In genomic region chr9:107504585-107505455, GRCh38 we compare ENCODE assay signal across 9 cellular contexts. TPM values are rescaled to one million over a fixed set of nuclear protein-coding genes. Genes with fewer than 3 reads are reported as not detected.
DNase-seq lines count a peak whose midpoint lies in the region; ATAC-seq, FAIRE-seq and TF ChIP-seq lines count a peak whose summit lies in the region.
"Had no signal": no experiment of that assay in that cellular context is flagged by ENCODE, and none has a peak within 500 bp of the region (broad histone marks: within the 10 kb centered on the region; RNA-seq: fewer than 3 reads in every experiment).

No MANE protein-coding gene starts in this region.

- ATAC-seq in K562 (no peak), T-cell (replicated peaks in 1 of 4) (no peak)

- H3K79me2 ChIP-seq in K562 (ENCODE audit: control insufficient read depth, insufficient read depth, low read length): no peaks in the 10 kb centered on the region

- no peaks in the 10 kb centered on the region for H3K9me1 ChIP-seq in K562 (ENCODE audit: control insufficient read depth, insufficient read depth, low read length)

- H3K4me1 ChIP-seq in K562 (replicated peaks in 1 of 2; ENCODE audit: control insufficient read depth in 2 of 2, insufficient read depth in 2 of 2, low read length in 2 of 2): no peaks in the 10 kb centered on the region

- no peak for TF ChIP-seq RAD21 in K562 (CRISPR knock-in tag; conservative IDR thresholded peaks at IDR 0.05 in 1 of 2, IDR thresholded peaks at IDR 0.05 in 1 of 2)

- H3K36me3 Mint-ChIP-seq in T-cell: no peaks in the 10 kb centered on the region
- H3K36me3 Mint-ChIP-seq in activated CD4-positive, alpha-beta memory T cell treated with anti-CD3 and anti-CD28 coated beads, Interleukin-2, amount 10 ng/mL, durations not matched to agents 7 days and 5 days (ENCODE audit: low read depth): no peaks in the 10 kb centered on the region

- H3K4me3 Mint-ChIP-seq in T-cell: no peak overlapping the region
- no peak overlapping the region for H3K4me3 Mint-ChIP-seq in activated CD4-positive, alpha-beta memory T cell treated with anti-CD3 and anti-CD28 coated beads, Interleukin-2, amount 10 ng/mL, durations not matched to agents 7 days and 5 days

- no peaks in the 10 kb centered on the region for H3K4me1 Mint-ChIP-seq in T-cell
- no peaks in the 10 kb centered on the region for H3K4me1 Mint-ChIP-seq in activated CD4-positive, alpha-beta memory T cell treated with anti-CD3 and anti-CD28 coated beads, Interleukin-2, amount 10 ng/mL, durations not matched to agents 7 days and 5 days

- no peak overlapping the region for H3K4me3 ChIP-seq in K562

- no peaks in the 10 kb centered on the region for H4K20me1 ChIP-seq in K562 (replicated peaks; ENCODE audit: control insufficient read depth, insufficient read depth, low read length)

- no peak overlapping the region for H3K4me2 ChIP-seq in K562 (ENCODE audit: insufficient read depth, low read length)

- no peak overlapping the region for H3K27ac Mint-ChIP-seq in T-cell
- no peak overlapping the region for H3K27ac Mint-ChIP-seq in activated CD4-positive, alpha-beta memory T cell treated with anti-CD3 and anti-CD28 coated beads, Interleukin-2, amount 10 ng/mL, durations not matched to agents 7 days and 5 days

- no peaks in the 10 kb centered on the region for H3K36me3 ChIP-seq in K562 (ENCODE audit: control insufficient read depth, insufficient read depth, low read length)

- TF ChIP-seq EP300 in K562 (IDR thresholded peaks at IDR 0.05; ENCODE audit: low read length): no peak

- H3K27me3 Mint-ChIP-seq in T-cell: peaks cover 3 to 11% of the 10 kb centered on the region in 2 donors
- H3K27me3 Mint-ChIP-seq in activated CD4-positive, alpha-beta memory T cell treated with anti-CD3 and anti-CD28 coated beads, Interleukin-2, amount 10 ng/mL, durations not matched to agents 7 days and 5 days: no peaks in the 10 kb centered on the region

- in situ Hi-C loops in K562 (cut with MboI): no loop called here

- WGBS in K562 (ENCODE audit: insufficient coverage, low coverage, missing lambda C conversion rate): 0% methylated on average over 7 of the region's 7 CpGs

- no peaks in the 10 kb centered on the region; the same call in 1 of the 2 replicates for H3K9me3 ChIP-seq in K562 (replicated peaks; ENCODE audit: control insufficient read depth, insufficient read depth, low read depth, low read length)

- CTCF ChIA-PET in K562 (lab: Yijun Ruan, JAX; ENCODE audit: low intra/inter-chr PET ratio) (no interaction called here), T-cell (lab: Charles Lee) (no interaction called here)
- CTCF ChIA-PET in activated CD4-positive, alpha-beta memory T cell treated with anti-CD3 and anti-CD28 coated beads, Interleukin-2, amount 10 ng/mL, durations not matched to agents 7 days and 5 days (lab: Charles Lee): no interaction called here

- BruUV-seq in K562 (replicated peaks; lab: Mats Ljungman, UMichigan): no TSS peak

- no peak overlapping the region for H2AFZ ChIP-seq in K562 (ENCODE audit: low read depth, low read length)

- no peak for FAIRE-seq in K562 (lab: Jason Lieb, UNC)

- TF ChIP-seq CTCF in K562 (IDR thresholded peaks at IDR 0.05 in 2 of 3, conservative IDR thresholded peaks at IDR 0.05 in 1 of 3; ENCODE audit: insufficient read depth in 2 of 3, low read depth in 1 of 3, low read length in 3 of 3): no peak

- H3K9me3 Mint-ChIP-seq in T-cell: peaks cover 0 to 4% (median 0%) of the 10 kb centered on the region in 3 donors
- H3K9me3 Mint-ChIP-seq in activated CD4-positive, alpha-beta memory T cell treated with anti-CD3 and anti-CD28 coated beads, Interleukin-2, amount 10 ng/mL, durations not matched to agents 7 days and 5 days: no peaks in the 10 kb centered on the region

- TF ChIP-seq POLR2A in K562 (conservative IDR thresholded peaks at IDR 0.05): no peak

- POLR2A ChIA-PET in K562 (lab: Yijun Ruan, JAX) (no interaction called here), T-cell (lab: Charles Lee) (no interaction called here)
- POLR2A ChIA-PET in activated CD4-positive, alpha-beta memory T cell treated with anti-CD3 and anti-CD28 coated beads, Interleukin-2, amount 10 ng/mL, durations not matched to agents 7 days and 5 days (lab: Charles Lee): no interaction called here

- no peak overlapping the region for H3K27ac ChIP-seq in K562 (ENCODE audit: extremely low read depth, low read depth, low read length)

- peak; percentile 79 for DNase-seq in A172 (ENCODE audit: low spot score)
- peak; percentile 81 for DNase-seq in HuH-7.5 (ENCODE audit: low spot score)
- no peak for DNase-seq in K562 (ENCODE audit: extremely low read depth in 1 of 4, low spot score in 3 of 4)
- DNase-seq in kidney tubule cell (ENCODE audit: low spot score): peak; percentile 79
- DNase-seq in T-cell: no peak
- DNase-seq in NCI-H524 treated with DMSO at 0.1 percent for 48 hours (lab: John Stamatoyannopoulos, UW): no peak
- no peak for DNase-seq in KG1 (lab: John Stamatoyannopoulos, UW)
- DNase-seq in activated CD4-positive, alpha-beta memory T cell treated with anti-CD3 and anti-CD28 coated beads, Interleukin-2, amount 10 ng/mL, durations not matched to agents 7 days and 5 days: no peak
- DNase-seq: anterior cingulate cortex had no signal

- intact Hi-C loops in K562 (cut with micrococcal nuclease): no loop called here

- H3K9ac ChIP-seq in K562 (ENCODE audit: insufficient read depth in 1 of 2, low read depth in 2 of 2, low read length in 2 of 2): no peak overlapping the region

- peaks cover 11 to 22% of the 10 kb centered on the region in 2 experiments for H3K27me3 ChIP-seq in K562 (ENCODE audit: control insufficient read depth in 2 of 2, insufficient read depth in 2 of 2, low read length in 2 of 2)

TF ChIP-seq in K562, 482 proteins besides CTCF, POLR2A, EP300 and RAD21 (continues in another document):
- TF ChIP-seq HDAC8 (tag; IDR thresholded peaks at IDR 0.05) (no peak), JUND (IDR thresholded peaks at IDR 0.05; ENCODE audit: borderline replicate concordance, low read depth, low read length) (peak; percentile 52; the same call in 1 of the 2 replicates), JUND (tag; IDR thresholded peaks at IDR 0.05; ENCODE audit: borderline replicate concordance, low read depth, low read length) (peak; percentile 16; the same call in 1 of the 3 replicates), STAT6 (CRISPR knock-in tag; IDR thresholded peaks at IDR 0.05) (no peak), CEBPG (CRISPR knock-in tag; IDR thresholded peaks at IDR 0.05) (no peak), CEBPG (tag; conservative IDR thresholded peaks at IDR 0.05 in 1 of 2, IDR thresholded peaks at IDR 0.05 in 1 of 2) (peak in 1 of 2 experiments; percentile 47; a peak in 2 of 4 replicates), TEAD1 (CRISPR knock-in tag; IDR thresholded peaks at IDR 0.05) (no peak), POLR2AphosphoS2 (IDR thresholded peaks at IDR 0.05; ENCODE audit: low read length) (no peak), FOSL1 (tag; conservative IDR thresholded peaks at IDR 0.05) (peak; percentile 81), MLX (CRISPR knock-in tag; conservative IDR thresholded peaks at IDR 0.05) (no peak), CHD2 (IDR thresholded peaks at IDR 0.05; ENCODE audit: low read depth, low read length) (no peak)

RNA-seq across cellular contexts. Expression of gene KLF4, which starts 15.3 kb away (rescaled TPM):
- 5.4 and 6.4 TPM in 2 replicates for total RNA-seq in A172 (2014; rRNA removed; shearing (Covaris generic))
- total RNA-seq in K562 (2011; cell fraction: chromatin; rRNA removed; ENCODE audit: low replicate concordance): 0.40 and 0.62 TPM in 2 replicates
- total RNA-seq in K562 (2011; cell fraction: nucleolus; rRNA removed): 0.67 and 0.79 TPM in 2 replicates
- 0.22 and 0.69 TPM in 2 replicates for total RNA-seq in K562 (2011; cell fraction: nucleoplasm; rRNA removed)
- 0.24 and 0.27 TPM in 2 replicates for total RNA-seq in K562 (2014; rRNA removed)
- total RNA-seq in K562 (2014; rRNA removed; fragmentation: Illumina TruSeq; extraction: Trizol): 0.22 and 0.26 TPM in 2 replicates
- 0.11 and 0.23 TPM in 2 replicates for total RNA-seq in K562 (2015; rRNA removed; fragmentation: Illumina TruSeq; extraction: Trizol)
- total RNA-seq in K562 (2021): 0.95 and 1.0 TPM in 2 replicates
- 0.08 and 0.29 TPM in 2 replicates for polyA plus RNA-seq in K562 (2011; rRNA removed)
- 0.04 and 0.55 TPM in 2 replicates for polyA plus RNA-seq in K562 (2011; cell fraction: cytosol; rRNA removed)
- 0.21 and 1.1 TPM in 2 replicates for polyA plus RNA-seq in K562 (2011; cell fraction: nucleus; rRNA removed)
- polyA plus RNA-seq in K562 (2012): 0.38 and 1.2 TPM in 2 replicates
- 0.24 and 0.30 TPM in 2 replicates for polyA plus RNA-seq in K562 (2014; fragmentation: Illumina TruSeq; extraction: Trizol)
- polyA plus RNA-seq in K562 (2014; fragmentation: Nextera tagmentation; extraction: Ambion mirVana): under 1 TPM; 0.04 to 0.07 TPM
- polyA plus RNA-seq in K562 (2014; rRNA removed): 0.09 and 0.57 TPM in 2 replicates
- polyA minus RNA-seq in K562 (2011; rRNA and poly(A)+ RNA removed): 0.30 TPM in 1 of 2 replicates, not detected in the other
- polyA minus RNA-seq in K562 (2011; cell fraction: cytosol; rRNA and poly(A)+ RNA removed): 0.73 and 0.95 TPM in 2 replicates
- polyA minus RNA-seq in K562 (2011; cell fraction: nucleus; rRNA and poly(A)+ RNA removed): 0.56 and 0.94 TPM in 2 replicates
- total RNA-seq in T-cell: 10 to 100 TPM in 1 of 5 donors, 1 to 10 TPM in 4; 1.1 to 21.6 (median 1.5) TPM
- under 1 TPM; 0.35 TPM for total RNA-seq in activated CD4-positive, alpha-beta memory T cell treated with anti-CD3 and anti-CD28 coated beads, Interleukin-2, amount 10 ng/mL, durations not matched to agents 7 days and 5 days

Comparison
In these comparisons a context has a peak if more than half of its experiments do, and no peak if none do; other contexts are left out.
1. DNase-seq: peak in A172 (single experiment), HuH-7.5 (single experiment) and kidney tubule cell (single experiment); none in K562 (0 of 4), T-cell (0 of 34), NCI-H524 treated with DMSO at 0.1 percent for 48 hours (single experiment), KG1 (single experiment) and activated CD4-positive, alpha-beta memory T cell treated with anti-CD3 and anti-CD28 coated beads, Interleukin-2, amount 10 ng/mL, durations not matched to agents 7 days and 5 days (single experiment).